Comparison of ENCODE assay signal across 8 cellular contexts in genomic region chr14:50001999-50002925, GRCh38.
DNase-seq lines count a peak whose midpoint lies in the region; ATAC-seq and TF ChIP-seq lines count a peak whose summit lies in the region.

No MANE protein-coding gene starts in this region.

- no peaks in the 10 kb centered on the region for H3K27me3 Mint-ChIP-seq in CD4-positive, alpha-beta memory T cell
- no peaks in the 10 kb centered on the region for H3K27me3 Mint-ChIP-seq in T-helper 2 cell treated with Interferon-gamma antibody and Interleukin-4, amounts not matched to agents 5 μg/mL and 100 μg/mL, for 36 hours (ENCODE audit: low read depth)
- H3K27me3 Mint-ChIP-seq in brain (peaks cover 27% of the 10 kb centered on the region), naive B cell (no peaks in the 10 kb centered on the region)

- peak overlapping the region; percentile 94 for H3K27ac ChIP-seq in CD4-positive, alpha-beta memory T cell (ENCODE audit: low read depth, low read length)
- peak overlapping the region; percentile 90 to 94 (median 92) for H3K27ac ChIP-seq in transverse colon

- peak overlapping the region; percentile 65 to 69 for H3K4me3 ChIP-seq in CD4-positive, alpha-beta memory T cell (ENCODE audit: low read length in 2 of 2)
- H3K4me3 ChIP-seq in transverse colon: peak overlapping the region in 3 of 4 donors; percentile 40 to 64 (median 49)

- peaks cover 0 to 2% of the 10 kb centered on the region in 2 donors for H3K36me3 Mint-ChIP-seq in CD4-positive, alpha-beta memory T cell
- H3K36me3 Mint-ChIP-seq in T-helper 2 cell treated with Interferon-gamma antibody and Interleukin-4, amounts not matched to agents 5 μg/mL and 100 μg/mL, for 36 hours (ENCODE audit: low read depth): peaks cover 9% of the 10 kb centered on the region
- H3K36me3 Mint-ChIP-seq in brain: no peaks in the 10 kb centered on the region
- no peaks in the 10 kb centered on the region for H3K36me3 Mint-ChIP-seq in naive B cell

- POLR2A ChIA-PET in CD4-positive, alpha-beta memory T cell (lab: Charles Lee; ENCODE audit: partially characterized antibody): interaction anchor here (0.6 to 10.5 kb wide), 53 partner anchors 8 to 534 kb away, joined by 3 to 486 read pairs (median 6); partner anchors contain the start of genes ARF6, DNAAF2 and NEMF

- no peaks in the 10 kb centered on the region for H3K9me3 ChIP-seq in CD4-positive, alpha-beta memory T cell (ENCODE audit: control insufficient read depth in 1 of 2, low read length in 2 of 2)
- no peaks in the 10 kb centered on the region for H3K9me3 ChIP-seq in transverse colon

- H3K4me1 Mint-ChIP-seq in CD4-positive, alpha-beta memory T cell: peaks cover 47 to 75% (median 59%) of the 10 kb centered on the region in 4 donors
- H3K4me1 Mint-ChIP-seq in T-helper 2 cell treated with Interferon-gamma antibody and Interleukin-4, amounts not matched to agents 5 μg/mL and 100 μg/mL, for 36 hours (ENCODE audit: low read depth): peaks cover 63% of the 10 kb centered on the region
- H3K4me1 Mint-ChIP-seq in brain (peaks cover 44% of the 10 kb centered on the region), naive B cell (peaks cover 58 to 62% (median 58%) of the 10 kb centered on the region in 3 donors)

- peaks cover 69% of the 10 kb centered on the region for H3K4me1 ChIP-seq in CD4-positive, alpha-beta memory T cell (ENCODE audit: insufficient read depth, low read length)
- H3K4me1 ChIP-seq in transverse colon: peaks cover 42 to 70% (median 65%) of the 10 kb centered on the region in 4 donors

- 20 to 61% methylated on average over 1 to 10 of the region's 10 CpGs for WGBS in transverse colon (ENCODE audit: low coverage in 1 of 2), 2 donors

- peak; percentile 75 to 91 (median 83) for DNase-seq in CD4-positive, alpha-beta memory T cell
- DNase-seq in T-helper 2 cell treated with Interferon-gamma antibody and Interleukin-4, amounts not matched to agents 5 μg/mL and 100 μg/mL, for 36 hours (ENCODE audit: low spot score): peak; percentile 85
- DNase-seq in naive B cell (peak; percentile 54), transverse colon (peak; percentile 41), epidermal melanocyte (ENCODE audit: insufficient read length, low spot score) (no peak), NCI-H446 (lab: John Stamatoyannopoulos, UW) (no peak)

- in situ Hi-C loops in transverse colon (cut with MboI; ENCODE audit: low pct_ligation_motif_present in 1 of 4, low pct_unique_long_range_greater_than_20kb in 1 of 4, low sequenced_read_pairs in 3 of 4): loop anchor here in 2 of 4 donors (10.0 kb wide), 2 partner anchors 107 to 137 kb away; partner anchors contain the start of gene ARF6 (in 2 of the 2)

- TF ChIP-seq CTCF in brain (conservative IDR thresholded peaks at IDR 0.05) (no peak), transverse colon (IDR thresholded peaks at IDR 0.05) (no peak)

- ATAC-seq in HG02759 (IDR thresholded peaks at IDR 0.05; ENCODE audit: unreplicated experiment): peak; percentile 31
- peak; percentile 22 to 29 for ATAC-seq in naive B cell (ENCODE audit: low read depth in 2 of 2)

- H3K27me3 ChIP-seq in CD4-positive, alpha-beta memory T cell (ENCODE audit: insufficient read depth, low read length): no peaks in the 10 kb centered on the region
- H3K27me3 ChIP-seq in transverse colon: no peaks in the 10 kb centered on the region

- peak overlapping the region; percentile 83 to 96 (median 87) for H3K4me3 Mint-ChIP-seq in CD4-positive, alpha-beta memory T cell
- H3K4me3 Mint-ChIP-seq in T-helper 2 cell treated with Interferon-gamma antibody and Interleukin-4, amounts not matched to agents 5 μg/mL and 100 μg/mL, for 36 hours: peak overlapping the region; percentile 82
- H3K4me3 Mint-ChIP-seq in brain: peak overlapping the region; percentile 74 to 85 (median 76)
- H3K4me3 Mint-ChIP-seq in naive B cell: peak overlapping the region; percentile 81 to 96 (median 92)

- H3K36me3 ChIP-seq in CD4-positive, alpha-beta memory T cell (ENCODE audit: insufficient read depth, low read length): no peaks in the 10 kb centered on the region
- no peaks in the 10 kb centered on the region for H3K36me3 ChIP-seq in transverse colon

- no peak for TF ChIP-seq POLR2A in transverse colon (IDR thresholded peaks at IDR 0.05)

- peaks cover 0 to 4% (median 0%) of the 10 kb centered on the region in 8 donors for H3K9me3 Mint-ChIP-seq in CD4-positive, alpha-beta memory T cell
- no peaks in the 10 kb centered on the region for H3K9me3 Mint-ChIP-seq in T-helper 2 cell treated with Interferon-gamma antibody and Interleukin-4, amounts not matched to agents 5 μg/mL and 100 μg/mL, for 36 hours
- H3K9me3 Mint-ChIP-seq in brain (peaks cover 0 to 5% (median 0%) of the 10 kb centered on the region in 5 experiments), naive B cell (no peaks in the 10 kb centered on the region)

- H3K27ac Mint-ChIP-seq in CD4-positive, alpha-beta memory T cell: peak overlapping the region; percentile 96 to 99 (median 98)
- H3K27ac Mint-ChIP-seq in T-helper 2 cell treated with Interferon-gamma antibody and Interleukin-4, amounts not matched to agents 5 μg/mL and 100 μg/mL, for 36 hours: peak overlapping the region; percentile 99
- H3K27ac Mint-ChIP-seq in brain (peak overlapping the region in 3 of 5 experiments; percentile 16 to 97 (median 45)), naive B cell (peak overlapping the region; percentile 92 to 100 (median 98))

- intact Hi-C loops in CD4-positive, alpha-beta memory T cell (cut with micrococcal nuclease): loop anchor here (1.0 kb wide), 10 partner anchors 31 to 140 kb away; no protein-coding TSS in a partner anchor
- intact Hi-C loops in transverse colon (cut with DNase I; ENCODE audit: low total_unique reads): loop anchor here (10.0 kb wide), 1 partner anchor 107 kb away; the partner anchor contains the start of gene ARF6

- TF ChIP-seq EP300 in transverse colon (IDR thresholded peaks at IDR 0.05; ENCODE audit: low read depth): no peak

- CTCF ChIA-PET in CD4-positive, alpha-beta memory T cell (lab: Charles Lee; ENCODE audit: partially characterized antibody): interaction anchor here (0.6 to 7.0 kb wide), 37 partner anchors 9 to 169 kb away, joined by 3 to 182 read pairs (median 7); partner anchors contain the start of genes ARF6 and NEMF

Comparison
In these comparisons a context has a peak if more than half of its experiments do, and no peak if none do; other contexts are left out.
1. DNase-seq: peak in CD4-positive, alpha-beta memory T cell (5 of 5), T-helper 2 cell treated with Interferon-gamma antibody and Interleukin-4, amounts not matched to agents 5 μg/mL and 100 μg/mL, for 36 hours (single experiment), naive B cell (single experiment) and transverse colon (single experiment); none in epidermal melanocyte (single experiment) and NCI-H446 (0 of 2).
2. H3K27ac Mint-ChIP-seq: peak in every context shown above with its lines; median percentile 99 in T-helper 2 cell treated with Interferon-gamma antibody and Interleukin-4, amounts not matched to agents 5 μg/mL and 100 μg/mL, for 36 hours; 98 in naive B cell; 98 in CD4-positive, alpha-beta memory T cell; 45 in brain.
3. Peak in every context shown above with its lines, with median percentiles within 50 percentile points of each other: H3K4me3 Mint-ChIP-seq.